In genomic region chr3:141605883-141606282, GRCh38 we compare ENCODE assay signal across 22 cellular contexts.
DNase-seq lines count a peak whose midpoint lies in the region; ATAC-seq and TF ChIP-seq lines count a peak whose summit lies in the region.
"Had no signal": no experiment of that assay in that cellular context is flagged by ENCODE, and none has a peak within 500 bp of the region (broad histone marks: within the 10 kb centered on the region; RNA-seq: fewer than 3 reads in every experiment).

No MANE protein-coding gene starts in this region.

- TF ChIP-seq POLR2A in heart left ventricle (IDR thresholded peaks at IDR 0.05): no peak

- H3K4me3 ChIP-seq in SJCRH30 (no peak overlapping the region), heart left ventricle (no peak overlapping the region)
- H3K4me3 ChIP-seq: tibial nerve had no signal

- H3K4me3 Mint-ChIP-seq in activated T-cell treated with anti-CD3 and anti-CD28 coated beads, Interleukin-2, amount 50 U/mL, for 72 hours: no peak overlapping the region
- no peak overlapping the region for H3K4me3 Mint-ChIP-seq in memory B cell
- no peak overlapping the region for H3K4me3 Mint-ChIP-seq in stimulated activated naive B cell treated with anti-CD40 and anti-IgM and Interleukin-4, amounts not matched to agents 10 μg/mL and 1 μg/mL and 100 μg/mL, for 72 hours
- H3K4me3 Mint-ChIP-seq: brain had no signal

- WGBS in heart left ventricle, 4 donors: 70 to 86% (median 79%) methylated on average over 2 of the region's 2 CpGs

- H3K27ac ChIP-seq in SJCRH30 (no peak overlapping the region), heart left ventricle (no peak overlapping the region)
- H3K27ac ChIP-seq: tibial nerve had no signal

- H3K9me3 ChIP-seq in SJCRH30 (replicated peaks) (peaks cover 4% of the 10 kb centered on the region; the same call in 1 of the 2 replicates), heart left ventricle (peaks cover 0 to 16% (median 9%) of the 10 kb centered on the region in 12 donors)
- H3K9me3 ChIP-seq: BE2C had no signal

- H3K36me3 Mint-ChIP-seq in activated T-cell treated with anti-CD3 and anti-CD28 coated beads, Interleukin-2, amount 50 U/mL, for 72 hours (ENCODE audit: insufficient read depth in 2 of 2): peaks cover 6 to 8% of the 10 kb centered on the region in 2 donors
- peaks cover 33% of the 10 kb centered on the region for H3K36me3 Mint-ChIP-seq in memory B cell
- H3K36me3 Mint-ChIP-seq in stimulated activated naive B cell treated with anti-CD40 and anti-IgM and Interleukin-4, amounts not matched to agents 10 μg/mL and 1 μg/mL and 100 μg/mL, for 72 hours: peaks cover 34 to 46% of the 10 kb centered on the region in 2 donors

- ATAC-seq in activated T-cell treated with anti-CD3 and anti-CD28 coated beads, Interleukin-2, amount 50 U/mL, for 72 hours (replicated peaks in 1 of 2): no peak
- ATAC-seq in memory B cell (ENCODE audit: low read depth): no peak
- no peak for ATAC-seq in stimulated activated naive B cell treated with anti-CD40 and anti-IgM and Interleukin-4, amounts not matched to agents 10 μg/mL and 1 μg/mL and 100 μg/mL, for 72 hours (replicated peaks)
- no peak for ATAC-seq in heart left ventricle
- ATAC-seq in GM19023 (IDR thresholded peaks at IDR 0.05; ENCODE audit: unreplicated experiment): no peak
- ATAC-seq: HepG2, left ventricle myocardium superior, sciatic nerve had no signal

- H3K9me3 Mint-ChIP-seq in activated T-cell treated with anti-CD3 and anti-CD28 coated beads, Interleukin-2, amount 50 U/mL, for 72 hours: no peaks in the 10 kb centered on the region
- peaks cover 1% of the 10 kb centered on the region for H3K9me3 Mint-ChIP-seq in memory B cell
- H3K9me3 Mint-ChIP-seq in stimulated activated naive B cell treated with anti-CD40 and anti-IgM and Interleukin-4, amounts not matched to agents 10 μg/mL and 1 μg/mL and 100 μg/mL, for 72 hours: peaks cover 0 to 1% of the 10 kb centered on the region in 2 donors

- H3K4me1 ChIP-seq in SJCRH30 (no peaks in the 10 kb centered on the region), heart left ventricle (peaks cover 0 to 18% (median 8%) of the 10 kb centered on the region in 12 donors)
- H3K4me1 ChIP-seq: BE2C, tibial nerve had no signal

- no peak for TF ChIP-seq CTCF in heart left ventricle (IDR thresholded peaks at IDR 0.05)

- peak overlapping the region; percentile 45 for H3K27ac Mint-ChIP-seq in activated T-cell treated with anti-CD3 and anti-CD28 coated beads, Interleukin-2, amount 50 U/mL, for 72 hours
- H3K27ac Mint-ChIP-seq in memory B cell: peak overlapping the region; percentile 21
- peak overlapping the region; percentile 3 for H3K27ac Mint-ChIP-seq in stimulated activated naive B cell treated with anti-CD40 and anti-IgM and Interleukin-4, amounts not matched to agents 10 μg/mL and 1 μg/mL and 100 μg/mL, for 72 hours
- H3K27ac Mint-ChIP-seq: brain had no signal

- no peaks in the 10 kb centered on the region for H3K4me1 Mint-ChIP-seq in activated T-cell treated with anti-CD3 and anti-CD28 coated beads, Interleukin-2, amount 50 U/mL, for 72 hours (ENCODE audit: low read depth)
- H3K4me1 Mint-ChIP-seq in memory B cell: no peaks in the 10 kb centered on the region
- no peaks in the 10 kb centered on the region for H3K4me1 Mint-ChIP-seq in stimulated activated naive B cell treated with anti-CD40 and anti-IgM and Interleukin-4, amounts not matched to agents 10 μg/mL and 1 μg/mL and 100 μg/mL, for 72 hours
- H3K4me1 Mint-ChIP-seq: brain had no signal

- H3K36me3 ChIP-seq in SJCRH30 (peaks cover 36% of the 10 kb centered on the region; the same call in 1 of the 2 replicates), heart left ventricle (peaks cover 0 to 38% (median 33%) of the 10 kb centered on the region in 9 donors)

- no peaks in the 10 kb centered on the region for H3K27me3 ChIP-seq in SJCRH30
- H3K27me3 ChIP-seq in heart left ventricle: no peaks in the 10 kb centered on the region
- H3K27me3 ChIP-seq: BE2C, tibial nerve had no signal

- DNase-seq in activated T-cell treated with anti-CD3 and anti-CD28 coated beads, Interleukin-2, amount 50 U/mL, for 72 hours: no peak
- DNase-seq in activated T-cell treated with anti-CD3 and anti-CD28 coated beads for 4 hours: no peak
- DNase-seq in SJCRH30: peak; percentile 38 to 48
- no peak for DNase-seq in memory B cell (ENCODE audit: low spot score in 2 of 2)
- no peak for DNase-seq in stimulated activated naive B cell treated with anti-CD40 and anti-IgM and Interleukin-4, amounts not matched to agents 10 μg/mL and 1 μg/mL and 100 μg/mL, for 72 hours
- no peak for DNase-seq in heart left ventricle
- no peak for DNase-seq in Kasumi-1 (lab: John Stamatoyannopoulos, UW)
- DNase-seq: activated CD4-positive, alpha-beta T cell treated with anti-CD3 and anti-CD28 coated beads for 48 hours; BE2C; effector CD8-positive, alpha-beta T cell; erythroblast; H7; hippocampal formation; left ventricle myocardium superior; NCI-H1048; NCI-H187; NCI-H526 had no signal

- no peaks in the 10 kb centered on the region for H3K27me3 Mint-ChIP-seq in activated T-cell treated with anti-CD3 and anti-CD28 coated beads, Interleukin-2, amount 50 U/mL, for 72 hours (ENCODE audit: low read depth)
- no peaks in the 10 kb centered on the region for H3K27me3 Mint-ChIP-seq in memory B cell
- no peaks in the 10 kb centered on the region for H3K27me3 Mint-ChIP-seq in stimulated activated naive B cell treated with anti-CD40 and anti-IgM and Interleukin-4, amounts not matched to agents 10 μg/mL and 1 μg/mL and 100 μg/mL, for 72 hours
- H3K27me3 Mint-ChIP-seq: brain had no signal

- intact Hi-C loops in heart left ventricle (cut with DNase I): loop anchor here in 1 of 10 donors (10.0 kb wide), 1 partner anchor 129 kb away; the partner anchor contains the start of gene RNF7

Comparison
In these comparisons a context has a peak if more than half of its experiments do, and no peak if none do; other contexts are left out.
1. DNase-seq: peak in SJCRH30 (2 of 2); none in activated T-cell treated with anti-CD3 and anti-CD28 coated beads, Interleukin-2, amount 50 U/mL, for 72 hours (0 of 2), activated T-cell treated with anti-CD3 and anti-CD28 coated beads for 4 hours (single experiment), memory B cell (0 of 2), stimulated activated naive B cell treated with anti-CD40 and anti-IgM and Interleukin-4, amounts not matched to agents 10 μg/mL and 1 μg/mL and 100 μg/mL, for 72 hours (single experiment), heart left ventricle (0 of 5) and Kasumi-1 (0 of 2).
2. Peak in every context shown above with its lines, with median percentiles within 50 percentile points of each other: H3K27ac Mint-ChIP-seq.